Comparison of ENCODE assay signal across 16 cellular contexts in the genomic region with DNA sequence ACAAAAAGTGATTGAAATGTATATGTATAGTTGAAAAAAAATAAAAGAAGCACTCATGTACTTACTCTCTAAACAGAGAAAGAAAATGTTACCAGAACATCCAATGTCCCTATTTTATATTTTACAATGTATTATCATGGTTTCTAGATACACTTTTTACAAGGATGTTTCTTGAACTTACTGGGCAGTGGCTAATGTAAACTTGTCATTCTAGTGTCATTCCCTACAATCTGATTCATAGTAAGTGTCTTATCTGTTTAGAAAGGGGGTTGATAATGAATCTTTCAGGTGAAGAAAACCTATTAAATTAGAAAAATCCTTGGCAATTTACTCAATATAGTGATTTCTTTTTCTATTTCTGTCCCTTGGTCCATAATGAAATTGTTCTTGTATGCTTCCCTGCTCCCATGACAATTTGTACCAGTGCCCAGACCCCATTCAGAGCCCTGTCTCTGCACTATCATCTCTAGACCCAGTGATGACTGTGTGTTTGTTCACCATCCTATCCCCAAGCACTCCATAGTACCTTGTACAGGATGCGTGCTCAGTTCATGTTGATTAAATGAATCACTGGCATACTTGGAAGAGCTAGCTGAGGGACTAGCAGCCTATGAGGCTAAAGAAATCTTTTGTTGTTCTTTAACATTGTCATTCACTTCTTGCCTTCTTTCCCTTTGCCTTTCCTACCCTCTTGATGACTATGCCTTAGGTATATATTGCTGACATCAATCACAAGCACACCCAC.
DNase-seq lines count a peak whose midpoint lies in the region; ATAC-seq and TF ChIP-seq lines count a peak whose summit lies in the region.
"Had no signal": no experiment of that assay in that cellular context is flagged by ENCODE, and none has a peak within 500 bp of the region (broad histone marks: within the 10 kb centered on the region; RNA-seq: fewer than 3 reads in every experiment).

No MANE protein-coding gene starts in this region.

- no peak for DNase-seq in activated T-cell treated with anti-CD3 and anti-CD28 coated beads, Interleukin-2, amount 50 U/mL, for 72 hours
- DNase-seq in activated T-cell treated with anti-CD3 and anti-CD28 coated beads, Interleukin-2, amount 50 U/mL, for 1 hour = no peak
- DNase-seq in T1000 (lab: John Stamatoyannopoulos, UW) (peak; percentile 5), fibroblast of mammary gland (ENCODE audit: low read depth) (peak; percentile 90)
- DNase-seq: ACHN; activated CD4-positive, alpha-beta T cell treated with anti-CD3 and anti-CD28 coated beads, Interleukin-2, amount 10 ng/mL, durations not matched to agents 24 days and 14 days; caudate nucleus; mesendoderm; occipital lobe; T-cell; testis had no signal

- no peak overlapping the region for H3K4me3 Mint-ChIP-seq in activated T-cell treated with anti-CD3 and anti-CD28 coated beads, Interleukin-2, amount 50 U/mL, for 72 hours
- H3K4me3 Mint-ChIP-seq: activated CD4-positive, alpha-beta T cell treated with anti-CD3 and anti-CD28 coated beads, Interleukin-2, amount 10 ng/mL, durations not matched to agents 24 days and 14 days; GM23338; T-cell had no signal

- H3K9me3 Mint-ChIP-seq in activated T-cell treated with anti-CD3 and anti-CD28 coated beads, Interleukin-2, amount 50 U/mL, for 72 hours = peaks cover 0 to 1% of the 10 kb centered on the region in 2 donors
- H3K9me3 Mint-ChIP-seq: GM23338, T-cell had no signal

- no peak overlapping the region for H3K27ac Mint-ChIP-seq in activated T-cell treated with anti-CD3 and anti-CD28 coated beads, Interleukin-2, amount 50 U/mL, for 72 hours
- H3K27ac Mint-ChIP-seq: activated CD4-positive, alpha-beta T cell treated with anti-CD3 and anti-CD28 coated beads, Interleukin-2, amount 10 ng/mL, durations not matched to agents 24 days and 14 days; GM23338; T-cell had no signal

- peaks cover 7% of the 10 kb centered on the region for H3K4me1 Mint-ChIP-seq in activated T-cell treated with anti-CD3 and anti-CD28 coated beads, Interleukin-2, amount 50 U/mL, for 72 hours (ENCODE audit: low read depth)
- H3K4me1 Mint-ChIP-seq: activated CD4-positive, alpha-beta T cell treated with anti-CD3 and anti-CD28 coated beads, Interleukin-2, amount 10 ng/mL, durations not matched to agents 24 days and 14 days had no signal

- H3K4me3 ChIP-seq in fibroblast of mammary gland (ENCODE audit: control insufficient read depth, low read depth, low read length) = no peak overlapping the region
- H3K4me3 ChIP-seq: GM23338, testis had no signal

- peak; percentile 65 to 96 for ATAC-seq in activated T-cell treated with anti-CD3 and anti-CD28 coated beads, Interleukin-2, amount 50 U/mL, for 72 hours (replicated peaks in 1 of 2)
- no peak for ATAC-seq in GM21786 (IDR thresholded peaks at IDR 0.05; ENCODE audit: unreplicated experiment)
- ATAC-seq in GM18858 (IDR thresholded peaks at IDR 0.05; ENCODE audit: unreplicated experiment) = no peak
- no peak for ATAC-seq in GM19397 (IDR thresholded peaks at IDR 0.05; ENCODE audit: unreplicated experiment)
- ATAC-seq in HG03159 (IDR thresholded peaks at IDR 0.05; ENCODE audit: unreplicated experiment) = no peak
- ATAC-seq: GM23338, T-cell had no signal

- TF ChIP-seq CTCF in fibroblast of mammary gland (conservative IDR thresholded peaks at IDR 0.05; ENCODE audit: control insufficient read depth, insufficient read depth, low read depth, low read length) = no peak

- no peaks in the 10 kb centered on the region for H3K36me3 Mint-ChIP-seq in activated T-cell treated with anti-CD3 and anti-CD28 coated beads, Interleukin-2, amount 50 U/mL, for 72 hours (ENCODE audit: insufficient read depth in 2 of 2)
- H3K36me3 Mint-ChIP-seq: T-cell had no signal

- H3K27me3 Mint-ChIP-seq in activated T-cell treated with anti-CD3 and anti-CD28 coated beads, Interleukin-2, amount 50 U/mL, for 72 hours (ENCODE audit: low read depth) = no peaks in the 10 kb centered on the region

Comparison
In these comparisons a context has a peak if more than half of its experiments do, and no peak if none do; other contexts are left out.
1. ATAC-seq: peak in activated T-cell treated with anti-CD3 and anti-CD28 coated beads, Interleukin-2, amount 50 U/mL, for 72 hours (2 of 2); none in GM21786 (single experiment), GM18858 (single experiment), GM19397 (single experiment) and HG03159 (single experiment).
2. DNase-seq: peak in T1000 (single experiment) and fibroblast of mammary gland (single experiment); none in activated T-cell treated with anti-CD3 and anti-CD28 coated beads, Interleukin-2, amount 50 U/mL, for 72 hours (0 of 2) and activated T-cell treated with anti-CD3 and anti-CD28 coated beads, Interleukin-2, amount 50 U/mL, for 1 hour (single experiment).